2 cellular contexts compared by ENCODE assay signal in genomic region chr3:36932979-36933378, GRCh38.
TF ChIP-seq lines count a peak whose summit lies in the region.

No MANE protein-coding gene starts in this region.

TF ChIP-seq in IMR-90, 13 proteins besides CTCF, POLR2A, EP300 and RAD21:
- TF ChIP-seq BHLHE40 (IDR thresholded peaks at IDR 0.05; ENCODE audit: low read depth, low read length) (no peak), RFX5 (IDR thresholded peaks at IDR 0.05; ENCODE audit: low read depth, low read length) (no peak), RCOR1 (IDR thresholded peaks at IDR 0.05; ENCODE audit: insufficient replicate concordance, low read length) (no peak), ELK1 (IDR thresholded peaks at IDR 0.05; ENCODE audit: borderline replicate concordance, low read depth, low read length) (no peak), MAZ (IDR thresholded peaks at IDR 0.05; ENCODE audit: borderline replicate concordance, low read depth, low read length) (no peak), CHD1 (IDR thresholded peaks at IDR 0.05; ENCODE audit: low read depth, low read length) (no peak), MAFK (IDR thresholded peaks at IDR 0.05; ENCODE audit: low read depth, low read length) (no peak), NFE2L2 (IDR thresholded peaks at IDR 0.05; ENCODE audit: low read depth, low read length) (no peak), CEBPB (IDR thresholded peaks at IDR 0.05; ENCODE audit: low read depth, low read length) (no peak), FOS (IDR thresholded peaks at IDR 0.05; ENCODE audit: low read depth, low read length) (no peak), MXI1 (IDR thresholded peaks at IDR 0.05; ENCODE audit: borderline replicate concordance, low read depth, low read length) (no peak), SMC3 (IDR thresholded peaks at IDR 0.05; ENCODE audit: low read depth, low read length) (no peak)
- TF ChIP-seq, protein P1, sequence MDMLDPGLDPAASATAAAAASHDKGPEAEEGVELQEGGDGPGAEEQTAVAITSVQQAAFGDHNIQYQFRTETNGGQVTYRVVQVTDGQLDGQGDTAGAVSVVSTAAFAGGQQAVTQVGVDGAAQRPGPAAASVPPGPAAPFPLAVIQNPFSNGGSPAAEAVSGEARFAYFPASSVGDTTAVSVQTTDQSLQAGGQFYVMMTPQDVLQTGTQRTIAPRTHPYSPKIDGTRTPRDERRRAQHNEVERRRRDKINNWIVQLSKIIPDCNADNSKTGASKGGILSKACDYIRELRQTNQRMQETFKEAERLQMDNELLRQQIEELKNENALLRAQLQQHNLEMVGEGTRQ (IDR thresholded peaks at IDR 0.05; ENCODE audit: low read depth, low read length): no peak
TF ChIP-seq in IMR-90: peak in this region for 0.

TF ChIP-seq in endothelial cell of umbilical vein, 7 proteins besides CTCF, POLR2A, EP300 and RAD21:
- TF ChIP-seq MAX (IDR thresholded peaks at IDR 0.05; ENCODE audit: insufficient read depth, insufficient read length) (no peak), MYC (IDR thresholded peaks at IDR 0.05; ENCODE audit: low read depth, low read length) (no peak), FOS (IDR thresholded peaks at IDR 0.05; ENCODE audit: borderline replicate concordance, insufficient read depth, low read length) (no peak), EZH2 (IDR thresholded peaks at IDR 0.05; ENCODE audit: borderline replicate concordance, low read depth, low read length, severe bottlenecking) (no peak), POLR2AphosphoS5 (IDR thresholded peaks at IDR 0.05; ENCODE audit: insufficient read depth, low read depth, low read length) (no peak), GATA2 (IDR thresholded peaks at IDR 0.05; ENCODE audit: insufficient read depth, insufficient read length, low read depth, low read length) (no peak), JUN (IDR thresholded peaks at IDR 0.05; ENCODE audit: borderline replicate concordance, insufficient read depth, insufficient read length, low read depth) (no peak)
TF ChIP-seq in endothelial cell of umbilical vein: peak in this region for 0.
